Comparison of ENCODE assay signal across 18 cellular contexts in genomic region chr6:168428052-168428829, GRCh38. TPM values are rescaled to one million over a fixed set of nuclear protein-coding genes. Genes with fewer than 3 reads are reported as not detected.
A peak's percentile ranks its signal among the peaks of the same experiment; 100 is the strongest.
DNase-seq lines count a peak whose midpoint lies in the region; ATAC-seq and TF ChIP-seq lines count a peak whose summit lies in the region.
"Had no signal": no experiment of that assay in that cellular context is flagged by ENCODE, and none has a peak within 500 bp of the region (broad histone marks: within the 10 kb centered on the region; RNA-seq: fewer than 3 reads in every experiment).

No MANE protein-coding gene starts in this region.

- no peak overlapping the region for H3K4me3 Mint-ChIP-seq in activated CD8-positive, alpha-beta memory T cell treated with anti-CD3 and anti-CD28 coated beads, Interleukin-2, amount 10 ng/mL, durations not matched to agents 7 days and 5 days
- H3K4me3 Mint-ChIP-seq in neural progenitor cell: no peak overlapping the region
- H3K4me3 Mint-ChIP-seq in T-cell: no peak overlapping the region
- H3K4me3 Mint-ChIP-seq: CD4-positive, CD25-positive, alpha-beta regulatory T cell had no signal

- H3F3A ChIP-seq in neural progenitor cell (ENCODE audit: low read depth): no peaks in the 10 kb centered on the region

- no peak overlapping the region for H3K4me2 ChIP-seq in neural progenitor cell

- H3K4me1 ChIP-seq in neural progenitor cell: peaks cover 4% of the 10 kb centered on the region
- H3K4me1 ChIP-seq: SJCRH30 had no signal

- no peaks in the 10 kb centered on the region for H3K27me3 Mint-ChIP-seq in activated CD8-positive, alpha-beta memory T cell treated with anti-CD3 and anti-CD28 coated beads, Interleukin-2, amount 10 ng/mL, durations not matched to agents 7 days and 5 days
- H3K27me3 Mint-ChIP-seq in neural progenitor cell (ENCODE audit: insufficient read depth, low read depth) (peaks cover 6% of the 10 kb centered on the region), T-cell (peaks cover 9% of the 10 kb centered on the region in 2 donors)
- H3K27me3 Mint-ChIP-seq: CD4-positive, CD25-positive, alpha-beta regulatory T cell had no signal

- POLR2A ChIA-PET in T-cell (lab: Charles Lee): no interaction called here

- no peaks in the 10 kb centered on the region for H3K9me3 ChIP-seq in neural progenitor cell (ENCODE audit: low read depth)
- H3K9me3 ChIP-seq: SJCRH30 had no signal

- no peak overlapping the region for H3K9ac ChIP-seq in neural progenitor cell

- H3K36me3 Mint-ChIP-seq in activated CD8-positive, alpha-beta memory T cell treated with anti-CD3 and anti-CD28 coated beads, Interleukin-2, amount 10 ng/mL, durations not matched to agents 7 days and 5 days: no peaks in the 10 kb centered on the region
- no peaks in the 10 kb centered on the region for H3K36me3 Mint-ChIP-seq in neural progenitor cell
- H3K36me3 Mint-ChIP-seq in T-cell: no peaks in the 10 kb centered on the region
- H3K36me3 Mint-ChIP-seq: CD4-positive, CD25-positive, alpha-beta regulatory T cell had no signal

- no peak for ATAC-seq in activated CD8-positive, alpha-beta memory T cell treated with anti-CD3 and anti-CD28 coated beads, Interleukin-2, amount 10 ng/mL, durations not matched to agents 7 days and 5 days
- ATAC-seq in GM21529 (IDR thresholded peaks at IDR 0.05; ENCODE audit: unreplicated experiment) (no peak), GM21717 (IDR thresholded peaks at IDR 0.05; ENCODE audit: unreplicated experiment) (no peak), T-cell (replicated peaks in 1 of 4) (no peak)

- H3K4me3 ChIP-seq in neural progenitor cell: no peak overlapping the region
- H3K4me3 ChIP-seq: SJCRH30 had no signal

- H3K27me3 ChIP-seq in neural progenitor cell: no peaks in the 10 kb centered on the region

- H3K4me1 Mint-ChIP-seq in activated CD8-positive, alpha-beta memory T cell treated with anti-CD3 and anti-CD28 coated beads, Interleukin-2, amount 10 ng/mL, durations not matched to agents 7 days and 5 days: no peaks in the 10 kb centered on the region
- H3K4me1 Mint-ChIP-seq in neural progenitor cell: no peaks in the 10 kb centered on the region
- H3K4me1 Mint-ChIP-seq in T-cell: no peaks in the 10 kb centered on the region
- H3K4me1 Mint-ChIP-seq: CD4-positive, CD25-positive, alpha-beta regulatory T cell had no signal

- TF ChIP-seq CTCF in neural progenitor cell (IDR thresholded peaks at IDR 0.05): no peak

- no peaks in the 10 kb centered on the region for H4K20me1 ChIP-seq in neural progenitor cell (ENCODE audit: low read depth)

- no peaks in the 10 kb centered on the region for H3K36me3 ChIP-seq in neural progenitor cell
- H3K36me3 ChIP-seq: SJCRH30 had no signal

- H3K9me3 Mint-ChIP-seq in activated CD8-positive, alpha-beta memory T cell treated with anti-CD3 and anti-CD28 coated beads, Interleukin-2, amount 10 ng/mL, durations not matched to agents 7 days and 5 days (ENCODE audit: low read depth): no peaks in the 10 kb centered on the region
- H3K9me3 Mint-ChIP-seq in neural progenitor cell (no peaks in the 10 kb centered on the region), T-cell (no peaks in the 10 kb centered on the region)
- H3K9me3 Mint-ChIP-seq: CD4-positive, CD25-positive, alpha-beta regulatory T cell had no signal

- peak; percentile 12 for DNase-seq in activated CD8-positive, alpha-beta memory T cell treated with anti-CD3 and anti-CD28 coated beads, Interleukin-2, amount 10 ng/mL, durations not matched to agents 7 days and 5 days
- no peak for DNase-seq in activated CD8-positive, alpha-beta memory T cell treated with anti-CD3 and anti-CD28 coated beads, Interleukin-2, amount 50 U/mL, for 48 hours
- peak; percentile 68 for DNase-seq in NCI-H69 (lab: John Stamatoyannopoulos, UW)
- DNase-seq in neural progenitor cell (ENCODE audit: low spot score): peak; percentile 19
- no peak for DNase-seq in T-cell
- DNase-seq: ACHN; Calu3; CD4-positive, CD25-positive, alpha-beta regulatory T cell; DMS79 treated with DMSO at 0.1 percent for 48 hours; GDM1; Kasumi-1; NCI-H1694; NCI-H510A; OCI-M1; SJCRH30 had no signal

- peak overlapping the region; percentile 42 for H2AFZ ChIP-seq in neural progenitor cell (replicated peaks)

- no peaks in the 10 kb centered on the region for H3K79me2 ChIP-seq in neural progenitor cell (ENCODE audit: low read depth)

- no peak overlapping the region for H3K27ac Mint-ChIP-seq in activated CD8-positive, alpha-beta memory T cell treated with anti-CD3 and anti-CD28 coated beads, Interleukin-2, amount 10 ng/mL, durations not matched to agents 7 days and 5 days
- H3K27ac Mint-ChIP-seq in neural progenitor cell (no peak overlapping the region), T-cell (no peak overlapping the region)
- H3K27ac Mint-ChIP-seq: CD4-positive, CD25-positive, alpha-beta regulatory T cell had no signal

- CTCF ChIA-PET in activated CD8-positive, alpha-beta memory T cell treated with anti-CD3 and anti-CD28 coated beads, Interleukin-2, amount 10 ng/mL, durations not matched to agents 7 days and 5 days (lab: Charles Lee): no interaction called here
- CTCF ChIA-PET in T-cell (lab: Charles Lee): no interaction called here

- H3K27ac ChIP-seq in neural progenitor cell: no peak overlapping the region
- H3K27ac ChIP-seq: RWPE1, SJCRH30 had no signal

RNA-seq across cellular contexts. Expression of gene SMOC2, which starts 12.7 kb away (rescaled TPM):
- not detected for total RNA-seq in activated CD8-positive, alpha-beta memory T cell treated with anti-CD3 and anti-CD28 coated beads, Interleukin-2, amount 10 ng/mL, durations not matched to agents 7 days and 5 days
- 0.74 and 0.75 TPM in 2 replicates for total RNA-seq in neural progenitor cell (ENCODE audit: low replicate concordance)
- under 1 TPM in 3 of 5 donors, not detected in 2; 0.06 to 0.20 (median 0.16) TPM for total RNA-seq in T-cell
- total RNA-seq: CD4-positive, CD25-positive, alpha-beta regulatory T cell; SJCRH30 had no signal

Comparison
In these comparisons a context has a peak if more than half of its experiments do, and no peak if none do; other contexts are left out.
1. DNase-seq: peak in activated CD8-positive, alpha-beta memory T cell treated with anti-CD3 and anti-CD28 coated beads, Interleukin-2, amount 10 ng/mL, durations not matched to agents 7 days and 5 days (single experiment), NCI-H69 (single experiment) and neural progenitor cell (single experiment); none in activated CD8-positive, alpha-beta memory T cell treated with anti-CD3 and anti-CD28 coated beads, Interleukin-2, amount 50 U/mL, for 48 hours (single experiment) and T-cell (0 of 34).